ENCODE assay signal across 17 cellular contexts in the genomic region with DNA sequence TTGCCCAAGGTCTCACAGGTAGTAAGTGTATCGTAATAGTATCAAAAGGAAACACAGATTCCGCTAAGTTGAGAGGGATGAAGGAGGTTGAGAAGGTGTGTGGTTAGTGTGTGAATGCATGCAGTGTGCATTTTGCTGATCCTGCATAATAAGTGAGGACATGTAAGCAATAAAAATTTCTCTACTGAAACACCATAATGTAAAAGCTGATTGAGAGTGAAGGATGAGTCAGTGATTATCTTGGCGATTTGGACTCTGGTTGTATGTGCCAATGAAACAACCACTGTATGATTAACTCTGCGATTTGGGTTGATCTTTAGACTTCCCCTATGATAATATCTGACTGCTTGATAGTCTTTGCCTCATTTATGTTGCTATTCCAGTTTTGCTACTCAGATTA. TPM values are rescaled to one million over a fixed set of nuclear protein-coding genes. Genes with fewer than 3 reads are reported as not detected.
DNase-seq lines count a peak whose midpoint lies in the region; ATAC-seq, FAIRE-seq and TF ChIP-seq lines count a peak whose summit lies in the region.
"Had no signal": no experiment of that assay in that cellular context is flagged by ENCODE, and none has a peak within 500 bp of the region (broad histone marks: within the 10 kb centered on the region; RNA-seq: fewer than 3 reads in every experiment).

No MANE protein-coding gene starts in this region.

- H3K4me3 Mint-ChIP-seq in activated naive CD8-positive, alpha-beta T cell treated with anti-CD3 and anti-CD28 coated beads, Interleukin-2, amount 50 U/mL, for 24 hours = no peak overlapping the region
- H3K4me3 Mint-ChIP-seq in activated naive CD8-positive, alpha-beta T cell treated with anti-CD3 and anti-CD28 coated beads for 36 hours = no peak overlapping the region
- no peak overlapping the region for H3K4me3 Mint-ChIP-seq in stimulated activated naive CD8-positive, alpha-beta T cell treated with anti-CD3 and anti-CD28 coated beads, Interleukin-15, amount 100 ng/mL, for 72 hours

- no peak overlapping the region for H3K27ac Mint-ChIP-seq in activated naive CD8-positive, alpha-beta T cell treated with anti-CD3 and anti-CD28 coated beads, Interleukin-2, amount 50 U/mL, for 24 hours
- no peak overlapping the region for H3K27ac Mint-ChIP-seq in activated naive CD8-positive, alpha-beta T cell treated with anti-CD3 and anti-CD28 coated beads for 36 hours
- no peak overlapping the region for H3K27ac Mint-ChIP-seq in stimulated activated naive CD8-positive, alpha-beta T cell treated with anti-CD3 and anti-CD28 coated beads, Interleukin-15, amount 100 ng/mL, for 72 hours

- no peak for TF ChIP-seq CTCF in VCaP (conservative IDR thresholded peaks at IDR 0.05)
- no peak for TF ChIP-seq CTCF in fibroblast of villous mesenchyme (IDR thresholded peaks at IDR 0.05; ENCODE audit: insufficient read depth, low read depth, low read length)
- TF ChIP-seq CTCF in coronary artery (IDR thresholded peaks at IDR 0.05) = no peak

- peaks cover 22% of the 10 kb centered on the region for H3K4me1 Mint-ChIP-seq in activated naive CD8-positive, alpha-beta T cell treated with anti-CD3 and anti-CD28 coated beads, Interleukin-2, amount 50 U/mL, for 24 hours
- peaks cover 26% of the 10 kb centered on the region for H3K4me1 Mint-ChIP-seq in activated naive CD8-positive, alpha-beta T cell treated with anti-CD3 and anti-CD28 coated beads for 36 hours
- H3K4me1 Mint-ChIP-seq in stimulated activated naive CD8-positive, alpha-beta T cell treated with anti-CD3 and anti-CD28 coated beads, Interleukin-15, amount 100 ng/mL, for 72 hours = peaks cover 38% of the 10 kb centered on the region

- H3K9me3 Mint-ChIP-seq in activated naive CD8-positive, alpha-beta T cell treated with anti-CD3 and anti-CD28 coated beads, Interleukin-2, amount 50 U/mL, for 24 hours = no peaks in the 10 kb centered on the region
- no peaks in the 10 kb centered on the region for H3K9me3 Mint-ChIP-seq in activated naive CD8-positive, alpha-beta T cell treated with anti-CD3 and anti-CD28 coated beads for 36 hours
- no peaks in the 10 kb centered on the region for H3K9me3 Mint-ChIP-seq in stimulated activated naive CD8-positive, alpha-beta T cell treated with anti-CD3 and anti-CD28 coated beads, Interleukin-15, amount 100 ng/mL, for 72 hours

- H3K27me3 Mint-ChIP-seq in activated naive CD8-positive, alpha-beta T cell treated with anti-CD3 and anti-CD28 coated beads, Interleukin-2, amount 50 U/mL, for 24 hours = no peaks in the 10 kb centered on the region
- H3K27me3 Mint-ChIP-seq in activated naive CD8-positive, alpha-beta T cell treated with anti-CD3 and anti-CD28 coated beads for 36 hours = no peaks in the 10 kb centered on the region
- H3K27me3 Mint-ChIP-seq in stimulated activated naive CD8-positive, alpha-beta T cell treated with anti-CD3 and anti-CD28 coated beads, Interleukin-15, amount 100 ng/mL, for 72 hours = no peaks in the 10 kb centered on the region

- ATAC-seq in activated naive CD8-positive, alpha-beta T cell treated with anti-CD3 and anti-CD28 coated beads, Interleukin-2, amount 50 U/mL, for 24 hours = peak; percentile 79
- ATAC-seq in stimulated activated naive CD8-positive, alpha-beta T cell treated with anti-CD3 and anti-CD28 coated beads, Interleukin-15, amount 100 ng/mL, for 72 hours = peak; percentile 46
- ATAC-seq: HCT116 had no signal

- H3K27ac ChIP-seq in VCaP (peak overlapping the region; percentile 43), coronary artery (no peak overlapping the region)
- H3K27ac ChIP-seq: right atrium auricular region, stomach had no signal

- no peak for DNase-seq in activated naive CD8-positive, alpha-beta T cell treated with anti-CD3 and anti-CD28 coated beads, Interleukin-2, amount 50 U/mL, for 24 hours
- DNase-seq in activated naive CD8-positive, alpha-beta T cell treated with anti-CD3 and anti-CD28 coated beads for 36 hours = no peak
- DNase-seq in fibroblast of villous mesenchyme (ENCODE audit: low read depth) (peak; percentile 34), coronary artery (ENCODE audit: low spot score) (no peak), GOT3 (lab: John Stamatoyannopoulos, UW) (no peak), frontal cortex (ENCODE audit: low spot score in 2 of 2) (no peak)
- DNase-seq in stimulated activated naive CD8-positive, alpha-beta T cell treated with anti-CD3 and anti-CD28 coated beads, Interleukin-15, amount 100 ng/mL, for 72 hours = no peak
- DNase-seq: activated effector memory CD4-positive, alpha-beta T cell treated with anti-CD3 and anti-CD28 coated beads, Interleukin-2, amount 50 U/mL, for 16 hours; AML-193; central memory CD4-positive, alpha-beta T cell; NCI-H1436; NCI-H526 treated with DMSO at 0.1 percent for 48 hours; stomach had no signal

- peaks cover 32% of the 10 kb centered on the region for H3K36me3 Mint-ChIP-seq in activated naive CD8-positive, alpha-beta T cell treated with anti-CD3 and anti-CD28 coated beads, Interleukin-2, amount 50 U/mL, for 24 hours (ENCODE audit: low read depth)
- peaks cover 23% of the 10 kb centered on the region for H3K36me3 Mint-ChIP-seq in activated naive CD8-positive, alpha-beta T cell treated with anti-CD3 and anti-CD28 coated beads for 36 hours

- H3K4me3 ChIP-seq in fibroblast of villous mesenchyme (ENCODE audit: low read depth, low read length) = no peak overlapping the region
- H3K4me3 ChIP-seq in coronary artery = no peak overlapping the region
- H3K4me3 ChIP-seq: right atrium auricular region, stomach had no signal

- FAIRE-seq in frontal cortex (lab: Jason Lieb, UNC) = no peak

RNA-seq across cellular contexts. Expression of a gene that starts 16.7 kb away (rescaled TPM):
- total RNA-seq in activated naive CD8-positive, alpha-beta T cell treated with anti-CD3 and anti-CD28 coated beads for 36 hours = 1 to 10 TPM; 4.4 to 5.2 TPM
- total RNA-seq in fibroblast of villous mesenchyme = under 0.01 TPM in 2 replicates
- under 0.01 TPM for total RNA-seq in frontal cortex
- total RNA-seq: right atrium auricular region, SK-MEL-5 had no signal

RNA-seq across cellular contexts. Expression of a gene that starts 17.4 kb away (rescaled TPM):
- total RNA-seq in activated naive CD8-positive, alpha-beta T cell treated with anti-CD3 and anti-CD28 coated beads for 36 hours = 10 to 100 TPM; 59.0 to 60.6 TPM
- total RNA-seq in fibroblast of villous mesenchyme (17.4 and 34.1 TPM in 2 replicates), frontal cortex (63.6 TPM)

RNA-seq across cellular contexts. Expression of a gene that starts 38.4 kb away (rescaled TPM):
- not detected for total RNA-seq in activated naive CD8-positive, alpha-beta T cell treated with anti-CD3 and anti-CD28 coated beads for 36 hours
- total RNA-seq in fibroblast of villous mesenchyme (0.64 TPM in 1 of 2 replicates, not detected in the other), frontal cortex (9.0 TPM)
- total RNA-seq: right atrium auricular region, SK-MEL-5 had no signal
